1 cellular context compared by ENCODE assay signal in the genomic region with DNA sequence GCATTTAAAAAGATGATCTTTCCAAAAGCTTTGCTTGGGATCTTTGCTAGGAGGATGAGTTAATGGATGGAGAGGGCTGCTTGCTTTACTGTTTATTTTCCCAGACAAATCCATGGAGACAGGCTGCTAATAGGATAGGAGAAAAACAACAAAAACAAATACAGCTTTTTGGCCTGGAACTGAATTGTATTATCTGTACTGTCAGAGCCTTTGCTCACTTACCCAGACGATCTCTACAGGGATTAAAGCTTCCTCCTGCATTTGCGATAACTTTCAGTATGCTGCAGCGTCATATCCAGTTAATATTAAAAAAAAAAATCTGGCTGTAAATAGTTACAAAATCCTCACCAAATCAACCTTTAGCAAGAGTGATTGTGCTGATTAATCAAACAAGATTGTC.
TF ChIP-seq lines count a peak whose summit lies in the region.

No MANE protein-coding gene starts in this region.

TF ChIP-seq in IMR-90, 13 proteins besides CTCF, POLR2A, EP300 and RAD21 (continued from another document):
- TF ChIP-seq CEBPB (IDR thresholded peaks at IDR 0.05; ENCODE audit: low read depth, low read length) (no peak), FOS (IDR thresholded peaks at IDR 0.05; ENCODE audit: low read depth, low read length) (no peak), MAFK (IDR thresholded peaks at IDR 0.05; ENCODE audit: low read depth, low read length) (no peak), SMC3 (IDR thresholded peaks at IDR 0.05; ENCODE audit: low read depth, low read length) (no peak), CHD1 (IDR thresholded peaks at IDR 0.05; ENCODE audit: low read depth, low read length) (no peak)
